ENCODE assay signal across 8 cellular contexts in the genomic region with DNA sequence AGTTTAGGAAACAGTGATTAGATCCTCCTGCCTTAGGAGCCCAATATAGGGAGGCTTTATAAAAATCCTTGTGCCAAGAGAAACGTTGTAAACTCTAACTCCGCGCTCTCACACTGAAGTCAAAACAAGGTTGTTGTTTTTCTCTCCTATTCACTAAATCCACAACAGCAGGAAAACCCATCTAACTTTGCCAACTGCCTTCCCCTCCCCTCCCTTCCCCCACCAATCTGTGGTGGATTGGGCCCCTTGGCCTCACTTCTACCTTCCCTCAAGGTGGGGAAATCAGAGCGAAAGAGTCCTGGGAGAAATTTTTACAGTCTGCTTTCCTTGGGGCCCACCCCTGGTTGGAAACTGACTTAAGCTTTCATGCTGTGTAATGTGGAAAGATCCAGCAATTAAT. TPM values are rescaled to one million over a fixed set of nuclear protein-coding genes. Genes with fewer than 3 reads are reported as not detected.
DNase-seq lines count a peak whose midpoint lies in the region; ATAC-seq and TF ChIP-seq lines count a peak whose summit lies in the region.

No MANE protein-coding gene starts in this region.

- peak overlapping the region; percentile 21 for H3K27ac ChIP-seq in HUES48 (ENCODE audit: low read depth, low read length)

- H3K4me1 Mint-ChIP-seq in activated CD8-positive, alpha-beta T cell treated with anti-CD3 and anti-CD28 coated beads for 36 hours (ENCODE audit: low read depth): peaks cover 56% of the 10 kb centered on the region
- peaks cover 60% of the 10 kb centered on the region for H3K4me1 Mint-ChIP-seq in stimulated activated effector memory CD8-positive, alpha-beta T cell treated with anti-CD3 and anti-CD28 coated beads, Interleukin-12 subunit alpha, Interleukin-12 subunit beta, amount 100 ng/mL, for 72 hours
- H3K4me1 Mint-ChIP-seq in Calu3 (ENCODE audit: low read depth, unreplicated experiment): peaks cover 10% of the 10 kb centered on the region

- no peak overlapping the region for H3K4me3 ChIP-seq in HUES48 (ENCODE audit: low read depth, low read length)
- H3K4me3 ChIP-seq in iPS-18c (ENCODE audit: insufficient read depth, low read depth, low read length): peak overlapping the region; percentile 96; the same call in 1 of the 2 replicates

- intact Hi-C loops in activated CD8-positive, alpha-beta T cell treated with anti-CD3 and anti-CD28 coated beads for 36 hours (cut with micrococcal nuclease): loop anchor here (2.0 to 5.0 kb wide), 3 partner anchors 215 to 365 kb away; a partner anchor contains a TSS
- intact Hi-C loops in Calu3 (cut with micrococcal nuclease; ENCODE audit: unreplicated experiment): loop anchor here (5.0 kb wide), 2 partner anchors 70 to 350 kb away; a partner anchor contains a TSS

- no peaks in the 10 kb centered on the region for H3K36me3 ChIP-seq in HUES48 (ENCODE audit: control insufficient read depth, insufficient read depth, low read length)

- no peak for TF ChIP-seq CTCF in activated CD8-positive, alpha-beta T cell treated with anti-CD3 and anti-CD28 coated beads for 36 hours (IDR thresholded peaks at IDR 0.05)
- TF ChIP-seq CTCF in Calu3 (IDR thresholded peaks at IDR 0.05; ENCODE audit: unreplicated experiment): no peak

- no peaks in the 10 kb centered on the region for H3K27me3 Mint-ChIP-seq in activated CD8-positive, alpha-beta T cell treated with anti-CD3 and anti-CD28 coated beads for 36 hours
- no peaks in the 10 kb centered on the region for H3K27me3 Mint-ChIP-seq in Calu3 (ENCODE audit: unreplicated experiment)

- ATAC-seq in activated CD8-positive, alpha-beta T cell treated with anti-CD3 and anti-CD28 coated beads for 36 hours: no peak
- ATAC-seq in stimulated activated effector memory CD8-positive, alpha-beta T cell treated with anti-CD3 and anti-CD28 coated beads, Interleukin-12 subunit alpha, Interleukin-12 subunit beta, amount 100 ng/mL, for 72 hours: no peak
- ATAC-seq in HG03469 (IDR thresholded peaks at IDR 0.05; ENCODE audit: unreplicated experiment): no peak

- peak overlapping the region; percentile 100 for H3K27ac Mint-ChIP-seq in activated CD8-positive, alpha-beta T cell treated with anti-CD3 and anti-CD28 coated beads for 36 hours
- H3K27ac Mint-ChIP-seq in stimulated activated effector memory CD8-positive, alpha-beta T cell treated with anti-CD3 and anti-CD28 coated beads, Interleukin-12 subunit alpha, Interleukin-12 subunit beta, amount 100 ng/mL, for 72 hours: peak overlapping the region; percentile 99
- no peak overlapping the region for H3K27ac Mint-ChIP-seq in Calu3 (ENCODE audit: unreplicated experiment)

- CTCF ChIA-PET in activated CD8-positive, alpha-beta T cell treated with anti-CD3 and anti-CD28 coated beads for 36 hours (lab: Charles Lee): interaction anchor here (0.9 to 1.5 kb wide), 7 partner anchors 11 to 368 kb away, joined by 3 to 6 read pairs (median 4); no protein-coding TSS in a partner anchor
- CTCF ChIA-PET in Calu3 (lab: Charles Lee): interaction anchor here (0.6 to 1.4 kb wide), 6 partner anchors 9 to 738 kb away, joined by 3 to 4 read pairs (median 3); no protein-coding TSS in a partner anchor

- peak overlapping the region; percentile 95 for H3K4me3 Mint-ChIP-seq in activated CD8-positive, alpha-beta T cell treated with anti-CD3 and anti-CD28 coated beads for 36 hours
- peak overlapping the region; percentile 85 for H3K4me3 Mint-ChIP-seq in stimulated activated effector memory CD8-positive, alpha-beta T cell treated with anti-CD3 and anti-CD28 coated beads, Interleukin-12 subunit alpha, Interleukin-12 subunit beta, amount 100 ng/mL, for 72 hours
- no peak overlapping the region for H3K4me3 Mint-ChIP-seq in Calu3 (ENCODE audit: low read depth, unreplicated experiment)

- peaks cover 9% of the 10 kb centered on the region for H3K36me3 Mint-ChIP-seq in activated CD8-positive, alpha-beta T cell treated with anti-CD3 and anti-CD28 coated beads for 36 hours (ENCODE audit: low read depth)
- peaks cover 17% of the 10 kb centered on the region for H3K36me3 Mint-ChIP-seq in stimulated activated effector memory CD8-positive, alpha-beta T cell treated with anti-CD3 and anti-CD28 coated beads, Interleukin-12 subunit alpha, Interleukin-12 subunit beta, amount 100 ng/mL, for 72 hours
- H3K36me3 Mint-ChIP-seq in Calu3 (ENCODE audit: insufficient read depth, unreplicated experiment): peaks cover 31% of the 10 kb centered on the region

- H3K9me3 ChIP-seq in HUES48 (ENCODE audit: control insufficient read depth, insufficient read depth, low read length) (no peaks in the 10 kb centered on the region), iPS-18c (ENCODE audit: control insufficient read depth, insufficient read depth, low read length) (no peaks in the 10 kb centered on the region)

- no TSS peak for BruUV-seq in Calu3 (replicated peaks; lab: Mats Ljungman, UMichigan)

- H3K4me1 ChIP-seq in HUES48 (ENCODE audit: control insufficient read depth, insufficient read depth, low read length): peaks cover 36% of the 10 kb centered on the region

- H3K9ac ChIP-seq in HUES48 (ENCODE audit: low read depth, low read length): no peak overlapping the region

- POLR2A ChIA-PET in activated CD8-positive, alpha-beta T cell treated with anti-CD3 and anti-CD28 coated beads for 36 hours (lab: Charles Lee): interaction anchor here (0.6 to 2.7 kb wide), 11 partner anchors 9 to 352 kb away, joined by 3 to 11 read pairs (median 6); a partner anchor contains a TSS

- no peaks in the 10 kb centered on the region for H3K27me3 ChIP-seq in HUES48 (ENCODE audit: control insufficient read depth, insufficient read depth, low read length)

- H3K9me3 Mint-ChIP-seq in activated CD8-positive, alpha-beta T cell treated with anti-CD3 and anti-CD28 coated beads for 36 hours: no peaks in the 10 kb centered on the region
- no peaks in the 10 kb centered on the region for H3K9me3 Mint-ChIP-seq in stimulated activated effector memory CD8-positive, alpha-beta T cell treated with anti-CD3 and anti-CD28 coated beads, Interleukin-12 subunit alpha, Interleukin-12 subunit beta, amount 100 ng/mL, for 72 hours
- no peaks in the 10 kb centered on the region for H3K9me3 Mint-ChIP-seq in Calu3 (ENCODE audit: low read depth, unreplicated experiment)

- DNase-seq in activated CD8-positive, alpha-beta T cell treated with anti-CD3 and anti-CD28 coated beads for 36 hours: no peak
- DNase-seq in stimulated activated effector memory CD8-positive, alpha-beta T cell treated with anti-CD3 and anti-CD28 coated beads, Interleukin-12 subunit alpha, Interleukin-12 subunit beta, amount 100 ng/mL, for 72 hours (ENCODE audit: low spot score in 2 of 2): no peak
- DNase-seq in Calu3 (no peak), RPMI8226 (no peak), dedifferentiated amniotic fluid mesenchymal stem cell (ENCODE audit: extremely low spot score) (no peak)

RNA-seq across cellular contexts. Expression of a gene that starts 1.4 kb away (rescaled TPM):
- total RNA-seq in activated CD8-positive, alpha-beta T cell treated with anti-CD3 and anti-CD28 coated beads for 36 hours: 1 to 10 TPM; 6.6 to 6.7 TPM
- total RNA-seq in Calu3 (2022): 8.1 and 8.4 TPM in 2 replicates

RNA-seq across cellular contexts. Expression of a gene that starts 42.4 kb away (rescaled TPM):
- total RNA-seq in activated CD8-positive, alpha-beta T cell treated with anti-CD3 and anti-CD28 coated beads for 36 hours: under 1 TPM; 0.18 to 0.32 TPM
- not detected in 2 replicates for total RNA-seq in Calu3 (2022)

RNA-seq across cellular contexts. Expression of a gene that starts 59.2 kb away (rescaled TPM):
- total RNA-seq in activated CD8-positive, alpha-beta T cell treated with anti-CD3 and anti-CD28 coated beads for 36 hours: under 1 TPM; 0.45 to 0.72 TPM
- total RNA-seq in Calu3 (2022): not detected in 2 replicates
